Comparison of ENCODE assay signal across 16 cellular contexts in genomic region chr15:53693729-53694533, GRCh38.
DNase-seq lines count a peak whose midpoint lies in the region; TF ChIP-seq lines count a peak whose summit lies in the region.
"Had no signal": no experiment of that assay in that cellular context is flagged by ENCODE, and none has a peak within 500 bp of the region (broad histone marks: within the 10 kb centered on the region; RNA-seq: fewer than 3 reads in every experiment).

No MANE protein-coding gene starts in this region.

- H3K36me3 ChIP-seq in MG63 (no peaks in the 10 kb centered on the region), hepatocyte (replicated peaks; ENCODE audit: insufficient read depth, low read depth) (no peaks in the 10 kb centered on the region)
- H3K36me3 ChIP-seq: spleen, suprapubic skin had no signal

- peak overlapping the region; percentile 27 for H3K4me2 ChIP-seq in hepatocyte

- no peaks in the 10 kb centered on the region for H3K4me1 ChIP-seq in hepatocyte (ENCODE audit: insufficient read depth)
- H3K4me1 ChIP-seq: spleen, suprapubic skin had no signal

- H2AFZ ChIP-seq in hepatocyte: no peak overlapping the region

- DNase-seq in MG63 (peak; percentile 47), astrocyte of the hippocampus (ENCODE audit: low read depth, low spot score) (peak; percentile 61), hepatocyte (ENCODE audit: low spot score) (peak; percentile 9), retinal pigment epithelial cell (ENCODE audit: low read depth) (peak; percentile 16), Kasumi-1 (lab: John Stamatoyannopoulos, UW) (no peak), SKM-1 treated with dmso at 0.1 percent for 144 hours (lab: John Stamatoyannopoulos, UW; ENCODE audit: unreplicated experiment) (no peak), D341Med (ENCODE audit: low spot score) (no peak), NCI-H82 (lab: John Stamatoyannopoulos, UW) (no peak)
- DNase-seq: activated CD4-positive, alpha-beta T cell treated with anti-CD3 and anti-CD28 coated beads, Interleukin-2, amount 50 U/mL, for 48 hours; AML-193; DMS79; HCEC 1CT; KG1; NCI-H1694; spleen had no signal

- H3K4me3 ChIP-seq in MG63: no peak overlapping the region
- no peak overlapping the region for H3K4me3 ChIP-seq in hepatocyte
- no peak overlapping the region for H3K4me3 ChIP-seq in retinal pigment epithelial cell (ENCODE audit: low read length)
- H3K4me3 ChIP-seq: spleen, suprapubic skin had no signal

- no peak overlapping the region for H3K27ac ChIP-seq in hepatocyte
- H3K27ac ChIP-seq: spleen, suprapubic skin had no signal

- TF ChIP-seq CTCF in hepatocyte (IDR thresholded peaks at IDR 0.05; ENCODE audit: poor library complexity): no peak
- no peak for TF ChIP-seq CTCF in retinal pigment epithelial cell (conservative IDR thresholded peaks at IDR 0.05; ENCODE audit: low read depth, low read length)

- no peaks in the 10 kb centered on the region for H3K9me3 ChIP-seq in MG63
- H3K9me3 ChIP-seq in hepatocyte (ENCODE audit: low read depth): no peaks in the 10 kb centered on the region
- H3K9me3 ChIP-seq: suprapubic skin had no signal

- H4K20me1 ChIP-seq in hepatocyte (ENCODE audit: insufficient read depth, poor library complexity, severe bottlenecking): no peaks in the 10 kb centered on the region

- H3K9me2 ChIP-seq in hepatocyte (replicated peaks; ENCODE audit: insufficient read depth): no peaks in the 10 kb centered on the region

- H3K27me3 ChIP-seq in MG63 (0 out of 2 replicates have a peak, but pooled peaks cover 2% of the 10 kb centered on the region), hepatocyte (no peaks in the 10 kb centered on the region)
- H3K27me3 ChIP-seq: spleen, suprapubic skin had no signal

- H3K79me2 ChIP-seq in hepatocyte: no peaks in the 10 kb centered on the region

- WGBS in hepatocyte (ENCODE audit: low lambda C conversion rate, missing lambda C conversion rate): 52% methylated on average over 7 of the region's 7 CpGs

Comparison
In these comparisons a context has a peak if more than half of its experiments do, and no peak if none do; other contexts are left out.
1. DNase-seq: peak in MG63 (single experiment), astrocyte of the hippocampus (single experiment), hepatocyte (single experiment) and retinal pigment epithelial cell (single experiment); none in Kasumi-1 (0 of 2), SKM-1 treated with dmso at 0.1 percent for 144 hours (single experiment), D341Med (single experiment) and NCI-H82 (single experiment).